7 cellular contexts compared by ENCODE assay signal in the genomic region with DNA sequence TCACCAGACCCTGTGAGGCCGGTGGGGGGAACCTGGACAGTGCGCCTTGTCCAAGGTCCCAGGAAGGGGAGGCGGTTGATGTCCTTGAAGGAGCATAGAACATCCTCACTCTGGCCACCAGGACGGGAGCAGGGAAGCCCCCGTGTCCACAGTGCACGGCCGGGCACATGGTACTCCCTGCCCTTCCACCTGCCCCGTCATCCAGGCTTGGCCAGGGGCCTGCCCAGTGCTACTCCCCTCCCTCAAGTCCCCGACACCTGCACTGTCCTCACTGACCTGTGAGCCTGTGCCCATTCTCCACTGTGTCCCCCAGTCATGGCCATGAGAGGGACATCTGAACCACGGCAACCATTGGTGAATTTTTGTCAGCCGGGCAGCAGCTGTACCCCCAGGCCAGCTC. TPM values are rescaled to one million over a fixed set of nuclear protein-coding genes. Genes with fewer than 3 reads are reported as not detected.
"Had no signal": no experiment of that assay in that cellular context is flagged by ENCODE, and none has a peak within 500 bp of the region (broad histone marks: within the 10 kb centered on the region; RNA-seq: fewer than 3 reads in every experiment).

No MANE protein-coding gene starts in this region.

RNA-seq across cellular contexts. Expression of gene RAB6D, which starts 27.5 kb away (rescaled TPM):
- total RNA-seq: LHCN-M2, MCF 10A, OCI-LY7, PC-9, Right ventricle myocardium superior, RPMI7951 had no signal
- polyA plus RNA-seq: SK-N-SH had no signal
